ENCODE assay signal across 1 cellular context in genomic region chr4:929970-930625, GRCh38.
TF ChIP-seq lines count a peak whose summit lies in the region.

No MANE protein-coding gene starts in this region.

TF ChIP-seq in GM12878, 131 proteins besides CTCF, POLR2A, EP300 and RAD21:
- TF ChIP-seq MXI1 (IDR thresholded peaks at IDR 0.05; ENCODE audit: low read depth, low read length) = no peak
- no peak for TF ChIP-seq MYC (IDR thresholded peaks at IDR 0.05; ENCODE audit: insufficient read depth, insufficient read length, insufficient replicate concordance, low read length, severe bottlenecking)
- TF ChIP-seq SMC3 (IDR thresholded peaks at IDR 0.05; ENCODE audit: borderline replicate concordance, low read length) = no peak
- TF ChIP-seq MYB (IDR thresholded peaks at IDR 0.05; ENCODE audit: borderline replicate concordance, low read depth, low read length) = no peak
- TF ChIP-seq, protein P1, sequence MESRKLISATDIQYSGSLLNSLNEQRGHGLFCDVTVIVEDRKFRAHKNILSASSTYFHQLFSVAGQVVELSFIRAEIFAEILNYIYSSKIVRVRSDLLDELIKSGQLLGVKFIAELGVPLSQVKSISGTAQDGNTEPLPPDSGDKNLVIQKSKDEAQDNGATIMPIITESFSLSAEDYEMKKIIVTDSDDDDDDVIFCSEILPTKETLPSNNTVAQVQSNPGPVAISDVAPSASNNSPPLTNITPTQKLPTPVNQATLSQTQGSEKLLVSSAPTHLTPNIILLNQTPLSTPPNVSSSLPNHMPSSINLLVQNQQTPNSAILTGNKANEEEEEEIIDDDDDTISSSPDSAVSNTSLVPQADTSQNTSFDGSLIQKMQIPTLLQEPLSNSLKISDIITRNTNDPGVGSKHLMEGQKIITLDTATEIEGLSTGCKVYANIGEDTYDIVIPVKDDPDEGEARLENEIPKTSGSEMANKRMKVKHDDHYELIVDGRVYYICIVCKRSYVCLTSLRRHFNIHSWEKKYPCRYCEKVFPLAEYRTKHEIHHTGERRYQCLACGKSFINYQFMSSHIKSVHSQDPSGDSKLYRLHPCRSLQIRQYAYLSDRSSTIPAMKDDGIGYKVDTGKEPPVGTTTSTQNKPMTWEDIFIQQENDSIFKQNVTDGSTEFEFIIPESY (IDR thresholded peaks at IDR 0.05) = no peak
- TF ChIP-seq TBL1XR1 (IDR thresholded peaks at IDR 0.05; ENCODE audit: low read depth, low read length) = no peak
- TF ChIP-seq SIN3A (IDR thresholded peaks at IDR 0.05; ENCODE audit: low read depth, low read length) = peak; percentile 3; the same call in 1 of the 2 replicates
- TF ChIP-seq BHLHE40 (IDR thresholded peaks at IDR 0.05; ENCODE audit: borderline replicate concordance in 1 of 2, low read depth in 2 of 2, low read length in 1 of 2) = no peak
